ENCODE assay signal across 13 cellular contexts in genomic region chr5:147822222-147822621, GRCh38. TPM values are rescaled to one million over a fixed set of nuclear protein-coding genes. Genes with fewer than 3 reads are reported as not detected.
"Had no signal": no experiment of that assay in that cellular context is flagged by ENCODE, and none has a peak within 500 bp of the region (broad histone marks: within the 10 kb centered on the region; RNA-seq: fewer than 3 reads in every experiment).

No MANE protein-coding gene starts in this region.

RNA-seq across cellular contexts. Expression of gene SPINK1, which starts 9.2 kb away (rescaled TPM):
- total RNA-seq: activated CD4-positive, alpha-beta memory T cell treated with anti-CD3 and anti-CD28 coated beads, Interleukin-2, amount 10 ng/mL, durations not matched to agents 7 days and 5 days; activated CD8-positive, alpha-beta memory T cell treated with anti-CD3 and anti-CD28 coated beads for 36 hours; activated naive CD8-positive, alpha-beta T cell treated with anti-CD3 and anti-CD28 coated beads for 36 hours; activated T-cell treated with anti-CD3 and anti-CD28 coated beads, Interleukin-2, amount 50 U/mL, for 72 hours; activated T-helper 17 cell treated with anti-CD3 and anti-CD28 coated beads, Interleukin-2, amount 50 U/mL, for 72 hours; cardiac muscle cell; chondrocyte; PC-9; Right ventricle myocardium inferior; T-helper 1 cell treated with Interleukin-12 subunit alpha and Interleukin-12 subunit beta and Interleukin-4 antibody, amounts not matched to agents 30 ng/mL and 1 ng/mL, for 36 hours; T-helper 2 cell treated with Interferon-gamma antibody and Interleukin-4, amounts not matched to agents 100 ng/mL and 5 ng/mL, for 36 hours had no signal

RNA-seq across cellular contexts. Expression of gene JAKMIP2, which starts 39.7 kb away (rescaled TPM):
- total RNA-seq: MCF 10A, PC-9 had no signal

RNA-seq across cellular contexts. Expression of gene SCGB3A2, which starts 56.3 kb away (rescaled TPM):
- total RNA-seq: activated CD4-positive, alpha-beta memory T cell treated with anti-CD3 and anti-CD28 coated beads, Interleukin-2, amount 10 ng/mL, durations not matched to agents 7 days and 5 days; activated CD8-positive, alpha-beta memory T cell treated with anti-CD3 and anti-CD28 coated beads for 36 hours; activated naive CD8-positive, alpha-beta T cell treated with anti-CD3 and anti-CD28 coated beads for 36 hours; activated T-cell treated with anti-CD3 and anti-CD28 coated beads, Interleukin-2, amount 50 U/mL, for 72 hours; activated T-helper 17 cell treated with anti-CD3 and anti-CD28 coated beads, Interleukin-2, amount 50 U/mL, for 72 hours; aorta; cardiac muscle cell; chondrocyte; MCF 10A; PC-9; Right ventricle myocardium inferior; T-helper 1 cell treated with Interleukin-12 subunit alpha and Interleukin-12 subunit beta and Interleukin-4 antibody, amounts not matched to agents 30 ng/mL and 1 ng/mL, for 36 hours; T-helper 2 cell treated with Interferon-gamma antibody and Interleukin-4, amounts not matched to agents 100 ng/mL and 5 ng/mL, for 36 hours had no signal
